Comparison of ENCODE assay signal across 8 cellular contexts in the genomic region with DNA sequence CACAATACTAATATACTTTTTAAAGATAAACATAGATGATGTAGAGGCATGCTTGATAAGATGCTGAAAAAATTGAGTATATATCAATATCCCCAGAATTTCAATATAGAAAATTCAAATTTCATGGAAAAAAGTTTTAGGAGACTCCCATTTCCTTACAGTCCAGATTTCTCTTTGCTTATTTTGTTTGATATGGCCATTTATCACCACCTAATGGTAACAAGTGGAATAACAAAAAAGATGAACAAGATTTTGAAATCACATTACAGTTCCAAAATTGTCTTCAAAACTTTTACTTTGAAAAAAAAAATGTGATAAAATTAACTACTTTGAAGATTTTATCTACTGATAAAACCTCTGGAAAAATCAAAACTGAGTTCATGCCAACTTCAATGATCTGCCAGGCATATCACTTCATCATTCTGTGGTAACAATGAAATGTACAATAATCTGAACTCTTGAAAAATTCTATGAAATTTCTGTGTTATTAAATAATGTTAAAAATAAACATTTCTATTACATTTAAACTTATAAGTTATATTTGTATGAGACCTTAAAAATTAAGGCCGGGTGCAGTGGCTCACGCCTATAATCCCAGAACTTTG. TPM values are rescaled to one million over a fixed set of nuclear protein-coding genes. Genes with fewer than 3 reads are reported as not detected.
DNase-seq lines count a peak whose midpoint lies in the region; ATAC-seq, FAIRE-seq and TF ChIP-seq lines count a peak whose summit lies in the region.

No MANE protein-coding gene starts in this region.

- no peaks in the 10 kb centered on the region for H3K27me3 Mint-ChIP-seq in activated T-cell treated with anti-CD3 and anti-CD28 coated beads, Interleukin-2, amount 50 U/mL, for 4 hours (ENCODE audit: low read depth)

- DNase-seq in BE2C (no peak), H54 (ENCODE audit: insufficient read length, low spot score) (peak; percentile 1), SKM-1 treated with dmso at 0.1 percent for 144 hours (lab: John Stamatoyannopoulos, UW; ENCODE audit: unreplicated experiment) (peak; percentile 29), glomerular visceral epithelial cell (ENCODE audit: extremely low spot score) (peak; percentile 23), superior temporal gyrus (ENCODE audit: extremely low spot score) (peak; percentile 75)
- no peak for DNase-seq in activated T-cell treated with anti-CD3 and anti-CD28 coated beads, Interleukin-2, amount 50 U/mL, for 4 hours
- no peak for DNase-seq in stimulated activated CD4-positive, alpha-beta T cell treated with anti-CD3 and anti-CD28 coated beads, Interleukin-4, amount 100 ng/mL, for 1 hour

- H3K27me3 ChIP-seq in BE2C, result no peaks in the 10 kb centered on the region

- H3K4me1 ChIP-seq in BE2C, result no peaks in the 10 kb centered on the region

- no peaks in the 10 kb centered on the region for H3K9me3 ChIP-seq in BE2C

- H3K4me1 Mint-ChIP-seq in activated T-cell treated with anti-CD3 and anti-CD28 coated beads, Interleukin-2, amount 50 U/mL, for 4 hours (ENCODE audit: low read depth), result no peaks in the 10 kb centered on the region

- H3K4me3 ChIP-seq in BE2C (ENCODE audit: low read depth, low read length), result no peak overlapping the region

- no peaks in the 10 kb centered on the region for H3K9me3 Mint-ChIP-seq in activated T-cell treated with anti-CD3 and anti-CD28 coated beads, Interleukin-2, amount 50 U/mL, for 4 hours

- peak; percentile 49 for TF ChIP-seq CTCF in BE2C (IDR thresholded peaks at IDR 0.05; ENCODE audit: low read depth, low read length)

- ATAC-seq in activated T-cell treated with anti-CD3 and anti-CD28 coated beads, Interleukin-2, amount 50 U/mL, for 4 hours, result no peak
- no peak for ATAC-seq in HG03432 (IDR thresholded peaks at IDR 0.05; ENCODE audit: unreplicated experiment)

- no peak overlapping the region for H3K4me3 Mint-ChIP-seq in activated T-cell treated with anti-CD3 and anti-CD28 coated beads, Interleukin-2, amount 50 U/mL, for 4 hours

- no peak for TF ChIP-seq POLR2A in H54 (IDR thresholded peaks at IDR 0.05; ENCODE audit: low read depth, low read length)

- FAIRE-seq in H54 (lab: Jason Lieb, UNC), result no peak

- H3K36me3 Mint-ChIP-seq in activated T-cell treated with anti-CD3 and anti-CD28 coated beads, Interleukin-2, amount 50 U/mL, for 4 hours (ENCODE audit: insufficient read depth), result peaks cover 3% of the 10 kb centered on the region

- H3K36me3 ChIP-seq in BE2C, result no peaks in the 10 kb centered on the region

RNA-seq across cellular contexts. Expression of a gene that starts 17.5 kb away (rescaled TPM):
- 7.3 TPM for polyA plus RNA-seq in BE2C (2012; ENCODE audit: insufficient read depth, insufficient read length, low read depth)
- total RNA-seq in activated T-cell treated with anti-CD3 and anti-CD28 coated beads, Interleukin-2, amount 50 U/mL, for 4 hours, result 10 to 100 TPM; 15.1 to 20.1 (median 17.4) TPM

RNA-seq across cellular contexts. Expression of a gene that starts 25.6 kb away (rescaled TPM):
- not detected for polyA plus RNA-seq in BE2C (2012; ENCODE audit: insufficient read depth, insufficient read length, low read depth)
- not detected for total RNA-seq in activated T-cell treated with anti-CD3 and anti-CD28 coated beads, Interleukin-2, amount 50 U/mL, for 4 hours

Comparison
In these comparisons a context has a peak if more than half of its experiments do, and no peak if none do; other contexts are left out.
1. DNase-seq: peak in H54 (single experiment), SKM-1 treated with dmso at 0.1 percent for 144 hours (single experiment), glomerular visceral epithelial cell (single experiment) and superior temporal gyrus (single experiment); none in BE2C (single experiment), activated T-cell treated with anti-CD3 and anti-CD28 coated beads, Interleukin-2, amount 50 U/mL, for 4 hours (single experiment) and stimulated activated CD4-positive, alpha-beta T cell treated with anti-CD3 and anti-CD28 coated beads, Interleukin-4, amount 100 ng/mL, for 1 hour (single experiment).